8 cellular contexts compared by ENCODE assay signal in genomic region chr11:9573775-9574555, GRCh38. TPM values are rescaled to one million over a fixed set of nuclear protein-coding genes. Genes with fewer than 3 reads are reported as not detected.
A peak's percentile ranks its signal among the peaks of the same experiment; 100 is the strongest.
DNase-seq lines count a peak whose midpoint lies in the region; ATAC-seq, FAIRE-seq and TF ChIP-seq lines count a peak whose summit lies in the region.

No MANE protein-coding gene starts in this region.

- H3K36me3 ChIP-seq in Karpas-422 (ENCODE audit: insufficient read depth, low read length) (peaks cover 42% of the 10 kb centered on the region), K562 (ENCODE audit: control insufficient read depth, insufficient read depth, low read length) (peaks cover 39% of the 10 kb centered on the region), liver (ENCODE audit: control insufficient read depth in 4 of 4, insufficient read depth in 3 of 4, low read depth in 1 of 4, low read length in 3 of 4) (peaks cover 0 to 5% (median 1%) of the 10 kb centered on the region in 4 donors), tibial artery (no peaks in the 10 kb centered on the region)

- peak overlapping the region; percentile 95 for H3K27ac ChIP-seq in Karpas-422 (ENCODE audit: low read length)
- H3K27ac ChIP-seq in K562 (ENCODE audit: extremely low read depth, low read depth, low read length), result peak overlapping the region; percentile 98
- H3K27ac ChIP-seq in liver (ENCODE audit: low read depth in 1 of 2, low read length in 2 of 2), result peak overlapping the region; percentile 88 to 99
- H3K27ac ChIP-seq in tibial artery, result peak overlapping the region; percentile 96 to 98

- TF ChIP-seq RAD21 in K562 (CRISPR knock-in tag; conservative IDR thresholded peaks at IDR 0.05 in 1 of 2, IDR thresholded peaks at IDR 0.05 in 1 of 2) (no peak), liver (IDR thresholded peaks at IDR 0.05) (no peak)

- H3K4me2 ChIP-seq in Karpas-422 (ENCODE audit: low read depth, low read length, poor library complexity, severe bottlenecking) (peak overlapping the region; percentile 98), K562 (ENCODE audit: insufficient read depth, low read length) (peak overlapping the region; percentile 96)

- DNase-seq in DMS 273 (lab: John Stamatoyannopoulos, UW; ENCODE audit: unreplicated experiment) (peak; percentile 52), DMS 273 treated with DMSO at 0.1 percent for 48 hours (lab: John Stamatoyannopoulos, UW) (no peak), Karpas-422 (peak; percentile 64), K562 (ENCODE audit: extremely low read depth in 1 of 4, low spot score in 3 of 4) (peak in 2 of 4 experiments; percentile 32 to 47), tibial artery (peak in 1 of 2 donors; percentile 27)
- DNase-seq in stimulated activated CD8-positive, alpha-beta memory T cell treated with anti-CD3 and anti-CD28 coated beads, Interleukin-4, amount 100 ng/mL, for 48 hours, result no peak

- CTCF ChIA-PET in K562 (lab: Yijun Ruan, JAX; ENCODE audit: low intra/inter-chr PET ratio), result no interaction called here

- H3K79me2 ChIP-seq in Karpas-422 (ENCODE audit: low read length) (peaks cover 47% of the 10 kb centered on the region), K562 (ENCODE audit: control insufficient read depth, insufficient read depth, low read length) (peaks cover 53% of the 10 kb centered on the region)

- no peaks in the 10 kb centered on the region for H3K27me3 ChIP-seq in Karpas-422 (ENCODE audit: low read length)
- no peaks in the 10 kb centered on the region for H3K27me3 ChIP-seq in K562 (ENCODE audit: control insufficient read depth in 2 of 2, insufficient read depth in 2 of 2, low read length in 2 of 2)
- H3K27me3 ChIP-seq in liver (ENCODE audit: control insufficient read depth in 4 of 4, insufficient read depth in 4 of 4, low read length in 3 of 4), result no peaks in the 10 kb centered on the region
- H3K27me3 ChIP-seq in tibial artery, result no peaks in the 10 kb centered on the region

- TF ChIP-seq CTCF in K562 (IDR thresholded peaks at IDR 0.05 in 2 of 3, conservative IDR thresholded peaks at IDR 0.05 in 1 of 3; ENCODE audit: insufficient read depth in 2 of 3, low read depth in 1 of 3, low read length in 3 of 3) (no peak), liver (IDR thresholded peaks at IDR 0.05; ENCODE audit: low read depth, low read length, missing input control) (no peak), tibial artery (IDR thresholded peaks at IDR 0.05) (peak in 1 of 2 experiments; percentile 15)

- POLR2A ChIA-PET in K562 (lab: Yijun Ruan, JAX), result interaction anchor here (0.6 to 2.4 kb wide), 21 partner anchors 9 to 748 kb away, joined by 3 to 15 read pairs (median 5); partner anchors contain the start of gene ZNF143

- peak overlapping the region; percentile 93 for H3K4me3 ChIP-seq in Karpas-422 (ENCODE audit: low read length)
- peak overlapping the region; percentile 92 for H3K4me3 ChIP-seq in K562
- H3K4me3 ChIP-seq in liver (ENCODE audit: low read depth in 1 of 3, low read length in 3 of 3), result peak overlapping the region; percentile 61 to 96 (median 78)
- peak overlapping the region; percentile 81 to 89 for H3K4me3 ChIP-seq in tibial artery

- no peaks in the 10 kb centered on the region for H3K9me1 ChIP-seq in K562 (ENCODE audit: control insufficient read depth, insufficient read depth, low read length)

- no peaks in the 10 kb centered on the region for H3K9me2 ChIP-seq in Karpas-422 (replicated peaks; ENCODE audit: insufficient read depth, low read length)

- peaks cover 70% of the 10 kb centered on the region for H3K4me1 ChIP-seq in Karpas-422 (ENCODE audit: low read length)
- H3K4me1 ChIP-seq in K562 (replicated peaks in 1 of 2; ENCODE audit: control insufficient read depth in 2 of 2, insufficient read depth in 2 of 2, low read length in 2 of 2), result peaks cover 31 to 35% of the 10 kb centered on the region in 2 experiments
- H3K4me1 ChIP-seq in liver (ENCODE audit: control insufficient read depth in 4 of 4, insufficient read depth in 4 of 4, low read length in 3 of 4), result peaks cover 3 to 19% (median 12%) of the 10 kb centered on the region in 4 donors
- H3K4me1 ChIP-seq in tibial artery, result peaks cover 0 to 35% (median 16%) of the 10 kb centered on the region in 4 donors

- no peak for TF ChIP-seq EP300 in K562 (IDR thresholded peaks at IDR 0.05; ENCODE audit: low read length)

- FAIRE-seq in K562 (lab: Jason Lieb, UNC), result no peak

- ATAC-seq in GM21390 (IDR thresholded peaks at IDR 0.05; ENCODE audit: unreplicated experiment) (peak; percentile 28), K562 (no peak)

- H4K20me1 ChIP-seq in Karpas-422 (ENCODE audit: insufficient read depth, low read depth, low read length), result peaks cover 9% of the 10 kb centered on the region
- peaks cover 9% of the 10 kb centered on the region for H4K20me1 ChIP-seq in K562 (replicated peaks; ENCODE audit: control insufficient read depth, insufficient read depth, low read length)

- H3K9me3 ChIP-seq in Karpas-422 (ENCODE audit: low read length) (no peaks in the 10 kb centered on the region), K562 (replicated peaks; ENCODE audit: control insufficient read depth, insufficient read depth, low read depth, low read length) (no peaks in the 10 kb centered on the region), liver (ENCODE audit: control insufficient read depth in 4 of 4, low read length in 3 of 4) (no peaks in the 10 kb centered on the region), tibial artery (no peaks in the 10 kb centered on the region)

- H3K9ac ChIP-seq in Karpas-422 (ENCODE audit: low read length) (peak overlapping the region; percentile 83), K562 (ENCODE audit: insufficient read depth in 1 of 2, low read depth in 2 of 2, low read length in 2 of 2) (peak overlapping the region; percentile 91 to 98), liver (ENCODE audit: low read depth in 1 of 2, low read length in 2 of 2) (peak overlapping the region; percentile 87 to 91)

- no TSS peak for BruUV-seq in K562 (replicated peaks; lab: Mats Ljungman, UMichigan)

- under 1% methylated on average over 81 of the region's 114 CpGs for WGBS in K562 (ENCODE audit: insufficient coverage, low coverage, missing lambda C conversion rate)
- WGBS in liver, result under 1% methylated on average over 114 of the region's 114 CpGs

- TF ChIP-seq POLR2A in K562 (conservative IDR thresholded peaks at IDR 0.05), result no peak

- in situ Hi-C loops in K562 (cut with MboI), result loop anchor here (5.0 kb wide), 1 partner anchor 37 kb away; no protein-coding TSS in a partner anchor

- H2AFZ ChIP-seq in Karpas-422 (ENCODE audit: low read length), result no peak overlapping the region
- H2AFZ ChIP-seq in K562 (ENCODE audit: low read depth, low read length), result no peak overlapping the region; the same call in 1 of the 2 replicates

- intact Hi-C loops in K562 (cut with micrococcal nuclease), result loop anchor here (1.0 to 10.0 kb wide), 4 partner anchors 22 to 109 kb away; partner anchors contain the start of gene ZNF143
- intact Hi-C loops in tibial artery (cut with DNase I; ENCODE audit: low total_unique reads), result no loop called here

TF ChIP-seq in K562, 482 proteins besides CTCF, POLR2A, EP300 and RAD21 (continues in another document):
- TF ChIP-seq ILF3 (IDR thresholded peaks at IDR 0.05; ENCODE audit: borderline replicate concordance), result no peak
- TF ChIP-seq ZBTB9 (CRISPR knock-in tag; IDR thresholded peaks at IDR 0.05), result peak; percentile 59; the same call in 1 of the 2 replicates
- no peak for TF ChIP-seq MCM2 (IDR thresholded peaks at IDR 0.05; ENCODE audit: low read depth)

TF ChIP-seq in liver, 16 proteins besides CTCF, POLR2A, EP300 and RAD21:
- TF ChIP-seq ZBTB33 (IDR thresholded peaks at IDR 0.05) (no peak), YY1 (IDR thresholded peaks at IDR 0.05) (no peak), TAF1 (conservative IDR thresholded peaks at IDR 0.05) (no peak), FOXA1 (IDR thresholded peaks at IDR 0.05) (no peak)

RNA-seq across cellular contexts. Expression of gene WEE1, which starts 0.5 kb away (rescaled TPM):
- total RNA-seq in Karpas-422 (2014; rRNA removed; shearing (Covaris generic); ENCODE audit: low replicate concordance), result 74.0 and 107 TPM in 2 replicates
- 78.0 and 216 TPM in 2 replicates for total RNA-seq in K562 (2011; cell fraction: chromatin; rRNA removed; ENCODE audit: low replicate concordance)
- total RNA-seq in K562 (2011; cell fraction: nucleolus; rRNA removed), result 51.9 and 57.0 TPM in 2 replicates
- 101 and 161 TPM in 2 replicates for total RNA-seq in K562 (2011; cell fraction: nucleoplasm; rRNA removed)
- 62.9 and 66.8 TPM in 2 replicates for total RNA-seq in K562 (2014; rRNA removed)
- total RNA-seq in K562 (2014; rRNA removed; fragmentation: Illumina TruSeq; extraction: Trizol), result 73.2 and 80.9 TPM in 2 replicates
- 61.6 and 67.4 TPM in 2 replicates for total RNA-seq in K562 (2015; rRNA removed; fragmentation: Illumina TruSeq; extraction: Trizol)
- 82.1 and 82.7 TPM in 2 replicates for total RNA-seq in K562 (2021)
- polyA plus RNA-seq in K562 (2011; rRNA removed), result 81.2 and 99.0 TPM in 2 replicates
- 20.1 and 32.8 TPM in 2 replicates for polyA plus RNA-seq in K562 (2011; cell fraction: cytosol; rRNA removed)
- polyA plus RNA-seq in K562 (2011; cell fraction: nucleus; rRNA removed), result 77.6 and 91.0 TPM in 2 replicates
- 34.8 and 46.6 TPM in 2 replicates for polyA plus RNA-seq in K562 (2012)
- polyA plus RNA-seq in K562 (2014; fragmentation: Illumina TruSeq; extraction: Trizol), result 73.7 and 93.4 TPM in 2 replicates
- 10 to 100 TPM; 21.9 to 30.6 TPM for polyA plus RNA-seq in K562 (2014; fragmentation: Nextera tagmentation; extraction: Ambion mirVana)
- 51.3 and 53.9 TPM in 2 replicates for polyA plus RNA-seq in K562 (2014; rRNA removed)
- polyA minus RNA-seq in K562 (2011; rRNA and poly(A)+ RNA removed), result 121 and 129 TPM in 2 replicates
- polyA minus RNA-seq in K562 (2011; cell fraction: cytosol; rRNA and poly(A)+ RNA removed), result 28.7 and 41.6 TPM in 2 replicates
- polyA minus RNA-seq in K562 (2011; cell fraction: nucleus; rRNA and poly(A)+ RNA removed), result 75.3 and 97.9 TPM in 2 replicates
- total RNA-seq in liver, result 10 to 100 TPM in 1 of 2 donors, 1 to 10 TPM in 1; 8.9 to 39.6 TPM
- polyA plus RNA-seq in liver, result 1 to 10 TPM; 3.5 to 5.3 TPM

Comparison
In these comparisons a context has a peak if more than half of its experiments do, and no peak if none do; other contexts are left out.
1. DNase-seq: peak in DMS 273 (single experiment) and Karpas-422 (single experiment); none in DMS 273 treated with DMSO at 0.1 percent for 48 hours (single experiment) and stimulated activated CD8-positive, alpha-beta memory T cell treated with anti-CD3 and anti-CD28 coated beads, Interleukin-4, amount 100 ng/mL, for 48 hours (single experiment).
2. Peak in every context shown above with its lines, with median percentiles within 50 percentile points of each other: H3K27ac ChIP-seq, H3K4me3 ChIP-seq and H3K9ac ChIP-seq.